In the genomic region with DNA sequence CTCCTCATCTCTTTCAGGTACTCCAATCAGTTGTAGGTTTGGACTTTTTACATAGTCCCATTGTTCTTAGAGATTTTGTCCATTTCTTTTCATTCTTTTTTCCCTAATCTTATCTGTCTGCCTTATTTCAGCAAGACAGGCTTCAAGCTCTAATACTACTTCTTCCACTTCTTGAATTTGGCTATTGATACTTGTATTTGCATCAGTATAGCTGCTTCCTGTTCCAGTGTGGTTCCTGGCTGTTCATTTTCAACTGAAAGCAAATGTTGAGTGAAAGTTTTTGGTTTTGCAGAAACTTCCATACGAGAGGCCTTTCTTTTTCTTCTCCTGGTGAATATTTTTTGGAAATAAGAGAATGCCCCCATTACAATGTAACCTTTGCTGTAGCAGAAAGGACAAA, we compare ENCODE assay signal across 36 cellular contexts. TPM values are rescaled to one million over a fixed set of nuclear protein-coding genes. Genes with fewer than 3 reads are reported as not detected.
A peak's percentile ranks its signal among the peaks of the same experiment; 100 is the strongest.
DNase-seq lines count a peak whose midpoint lies in the region; ATAC-seq, FAIRE-seq and TF ChIP-seq lines count a peak whose summit lies in the region.
"Had no signal": no experiment of that assay in that cellular context is flagged by ENCODE, and none has a peak within 500 bp of the region (broad histone marks: within the 10 kb centered on the region; RNA-seq: fewer than 3 reads in every experiment).

No MANE protein-coding gene starts in this region.

- H3K9me3 ChIP-seq in vagina, result no peaks in the 10 kb centered on the region
- H3K9me3 ChIP-seq: breast epithelium, pancreas, SK-N-SH, transverse colon had no signal

- no peaks in the 10 kb centered on the region for H3K36me3 ChIP-seq in vagina
- H3K36me3 ChIP-seq: breast epithelium, pancreas, transverse colon had no signal

- intact Hi-C loops in vagina (cut with DNase I), result no loop called here

- no peak for DNase-seq in naive B cell
- DNase-seq in vagina (ENCODE audit: extremely low spot score in 2 of 2), result no peak
- DNase-seq in frontal cortex (ENCODE audit: low spot score in 2 of 2), result no peak
- no peak for DNase-seq in AG20443 (ENCODE audit: low spot score)
- DNase-seq: activated B cell treated with CpG ODN at 0.5 μM for 24 hours; activated CD4-positive, alpha-beta T cell treated with anti-CD3 and anti-CD28 coated beads, Interleukin-2, amount 50 U/mL, for 1 hour; activated gamma-delta T cell; activated naive CD8-positive, alpha-beta T cell treated with anti-CD3 and anti-CD28 coated beads for 36 hours; activated T-cell treated with anti-CD3 and anti-CD28 coated beads, Interleukin-2, amount 50 U/mL, for 24 hours; anterior cingulate cortex; Calu3; DMS79 treated with DMSO at 0.1 percent for 48 hours; GF-D8; IMR-90; MV-4-11; NCI-H1436; NCI-H2081 treated with DMSO at 0.1 percent for 48 hours; nephron progenitor cell; pancreas; PC-9; SK-N-SH; transverse colon had no signal

- H3K27ac ChIP-seq in vagina, result no peak overlapping the region
- H3K27ac ChIP-seq: breast epithelium, C4-2B, hepatocyte, pancreas, PC-9, transverse colon had no signal

- ATAC-seq in GM18867 (IDR thresholded peaks at IDR 0.05; ENCODE audit: unreplicated experiment), result peak; percentile 61
- ATAC-seq in GM21717 (IDR thresholded peaks at IDR 0.05; ENCODE audit: unreplicated experiment), result peak; percentile 61
- ATAC-seq in HG03342 (IDR thresholded peaks at IDR 0.05; ENCODE audit: unreplicated experiment), result peak; percentile 57
- ATAC-seq in naive B cell (ENCODE audit: low read depth in 2 of 2), result peak; percentile 46 to 67
- ATAC-seq: pancreas; Right ventricle myocardium inferior; stimulated activated effector memory CD8-positive, alpha-beta T cell treated with anti-CD3 and anti-CD28 coated beads, Interleukin-12 subunit alpha, Interleukin-12 subunit beta, amount 100 ng/mL, for 72 hours had no signal

- H3K9me3 Mint-ChIP-seq in naive B cell, result peaks cover 0 to 4% (median 0%) of the 10 kb centered on the region in 7 donors
- H3K9me3 Mint-ChIP-seq: activated B cell treated with CpG ODN at 0.5 μM for 24 hours; activated naive CD8-positive, alpha-beta T cell treated with anti-CD3 and anti-CD28 coated beads for 36 hours; activated T-cell treated with anti-CD3 and anti-CD28 coated beads, Interleukin-2, amount 50 U/mL, for 24 hours; stimulated activated effector memory CD8-positive, alpha-beta T cell treated with anti-CD3 and anti-CD28 coated beads, Interleukin-12 subunit alpha, Interleukin-12 subunit beta, amount 100 ng/mL, for 72 hours had no signal

- no peak for TF ChIP-seq POLR2A in vagina (IDR thresholded peaks at IDR 0.05)

- H3K4me3 Mint-ChIP-seq in naive B cell, result peak overlapping the region in 1 of 8 donors; percentile 30
- H3K4me3 Mint-ChIP-seq: activated B cell treated with CpG ODN at 0.5 μM for 24 hours; activated naive CD8-positive, alpha-beta T cell treated with anti-CD3 and anti-CD28 coated beads for 36 hours; activated T-cell treated with anti-CD3 and anti-CD28 coated beads, Interleukin-2, amount 50 U/mL, for 24 hours; nephron progenitor cell; stimulated activated effector memory CD8-positive, alpha-beta T cell treated with anti-CD3 and anti-CD28 coated beads, Interleukin-12 subunit alpha, Interleukin-12 subunit beta, amount 100 ng/mL, for 72 hours had no signal

- no peaks in the 10 kb centered on the region for H3K27me3 ChIP-seq in vagina
- H3K27me3 ChIP-seq: breast epithelium had no signal

- peaks cover 9 to 15% (median 9%) of the 10 kb centered on the region in 3 donors for H3K4me1 Mint-ChIP-seq in naive B cell
- H3K4me1 Mint-ChIP-seq: activated naive CD8-positive, alpha-beta T cell treated with anti-CD3 and anti-CD28 coated beads for 36 hours; stimulated activated effector memory CD8-positive, alpha-beta T cell treated with anti-CD3 and anti-CD28 coated beads, Interleukin-12 subunit alpha, Interleukin-12 subunit beta, amount 100 ng/mL, for 72 hours had no signal

- TF ChIP-seq CTCF in vagina (IDR thresholded peaks at IDR 0.05), result no peak

- no peak for FAIRE-seq in frontal cortex (lab: Jason Lieb, UNC)
- FAIRE-seq: pancreas had no signal

- H3K27me3 Mint-ChIP-seq in naive B cell, result peaks cover 65 to 78% (median 71%) of the 10 kb centered on the region in 3 donors

- H3K36me3 Mint-ChIP-seq in naive B cell, result no peaks in the 10 kb centered on the region
- H3K36me3 Mint-ChIP-seq: activated naive CD8-positive, alpha-beta T cell treated with anti-CD3 and anti-CD28 coated beads for 36 hours; stimulated activated effector memory CD8-positive, alpha-beta T cell treated with anti-CD3 and anti-CD28 coated beads, Interleukin-12 subunit alpha, Interleukin-12 subunit beta, amount 100 ng/mL, for 72 hours had no signal

- H3K4me3 ChIP-seq in vagina, result no peak overlapping the region
- H3K4me3 ChIP-seq: breast epithelium, hepatocyte, lung, pancreas, PC-9, transverse colon had no signal

- no peak overlapping the region for H3K27ac Mint-ChIP-seq in naive B cell
- H3K27ac Mint-ChIP-seq: activated B cell treated with CpG ODN at 0.5 μM for 24 hours; activated naive CD8-positive, alpha-beta T cell treated with anti-CD3 and anti-CD28 coated beads for 36 hours; activated T-cell treated with anti-CD3 and anti-CD28 coated beads, Interleukin-2, amount 50 U/mL, for 24 hours; nephron progenitor cell; stimulated activated effector memory CD8-positive, alpha-beta T cell treated with anti-CD3 and anti-CD28 coated beads, Interleukin-12 subunit alpha, Interleukin-12 subunit beta, amount 100 ng/mL, for 72 hours had no signal

- no peaks in the 10 kb centered on the region for H3K4me1 ChIP-seq in vagina
- H3K4me1 ChIP-seq: breast epithelium, pancreas, transverse colon had no signal

RNA-seq across cellular contexts. Expression of a gene that starts 12.0 kb away (rescaled TPM):
- polyA plus RNA-seq in naive B cell (ENCODE audit: low read depth in 6 of 6), result not detected
- total RNA-seq in vagina (not detected), frontal cortex (not detected)
- total RNA-seq: activated B cell treated with CpG ODN at 0.5 μM for 24 hours; activated naive CD8-positive, alpha-beta T cell treated with anti-CD3 and anti-CD28 coated beads for 36 hours; breast epithelium; Calu3; chondrocyte; hepatocyte; IMR-90; LHCN-M2; lung; pancreas; PC-9; renal cortical epithelial cell; Right ventricle myocardium inferior; T-helper 1 cell treated with Interleukin-12 subunit alpha and Interleukin-12 subunit beta and Interleukin-4 antibody, amounts not matched to agents 30 ng/mL and 1 ng/mL, for 36 hours; transverse colon had no signal
- polyA plus RNA-seq: AG04450, hepatocyte, IMR-90, pancreas, SK-N-SH had no signal

RNA-seq across cellular contexts. Expression of a gene that starts 19.3 kb away (rescaled TPM):
- polyA plus RNA-seq in naive B cell (ENCODE audit: low read depth in 6 of 6), result not detected
- total RNA-seq in vagina, result not detected
- total RNA-seq in frontal cortex, result not detected
- total RNA-seq: activated B cell treated with CpG ODN at 0.5 μM for 24 hours; activated naive CD8-positive, alpha-beta T cell treated with anti-CD3 and anti-CD28 coated beads for 36 hours; breast epithelium; Calu3; chondrocyte; hepatocyte; IMR-90; LHCN-M2; lung; pancreas; PC-9; renal cortical epithelial cell; Right ventricle myocardium inferior; T-helper 1 cell treated with Interleukin-12 subunit alpha and Interleukin-12 subunit beta and Interleukin-4 antibody, amounts not matched to agents 30 ng/mL and 1 ng/mL, for 36 hours; transverse colon had no signal
- polyA plus RNA-seq: AG04450, hepatocyte, IMR-90, lung, pancreas, SK-N-SH had no signal

RNA-seq across cellular contexts. Expression of a gene that starts 43.0 kb away (rescaled TPM):
- not detected for polyA plus RNA-seq in naive B cell (ENCODE audit: low read depth in 6 of 6)
- total RNA-seq in vagina (not detected), frontal cortex (not detected)
- total RNA-seq: activated B cell treated with CpG ODN at 0.5 μM for 24 hours; activated naive CD8-positive, alpha-beta T cell treated with anti-CD3 and anti-CD28 coated beads for 36 hours; breast epithelium; Calu3; chondrocyte; hepatocyte; IMR-90; LHCN-M2; lung; pancreas; PC-9; renal cortical epithelial cell; Right ventricle myocardium inferior; T-helper 1 cell treated with Interleukin-12 subunit alpha and Interleukin-12 subunit beta and Interleukin-4 antibody, amounts not matched to agents 30 ng/mL and 1 ng/mL, for 36 hours; transverse colon had no signal
- polyA plus RNA-seq: AG04450, hepatocyte, IMR-90, lung, pancreas, SK-N-SH had no signal

RNA-seq across cellular contexts. Expression of a gene that starts 53.9 kb away (rescaled TPM):
- polyA plus RNA-seq in naive B cell (ENCODE audit: low read depth in 6 of 6), result not detected
- 3.2 TPM for total RNA-seq in vagina
- total RNA-seq in frontal cortex, result under 0.01 TPM
- total RNA-seq: activated B cell treated with CpG ODN at 0.5 μM for 24 hours; activated naive CD8-positive, alpha-beta T cell treated with anti-CD3 and anti-CD28 coated beads for 36 hours; chondrocyte; lung; pancreas; Right ventricle myocardium inferior; T-helper 1 cell treated with Interleukin-12 subunit alpha and Interleukin-12 subunit beta and Interleukin-4 antibody, amounts not matched to agents 30 ng/mL and 1 ng/mL, for 36 hours; transverse colon had no signal
- polyA plus RNA-seq: hepatocyte had no signal
